Comparison of ENCODE assay signal across 8 cellular contexts in the genomic region with DNA sequence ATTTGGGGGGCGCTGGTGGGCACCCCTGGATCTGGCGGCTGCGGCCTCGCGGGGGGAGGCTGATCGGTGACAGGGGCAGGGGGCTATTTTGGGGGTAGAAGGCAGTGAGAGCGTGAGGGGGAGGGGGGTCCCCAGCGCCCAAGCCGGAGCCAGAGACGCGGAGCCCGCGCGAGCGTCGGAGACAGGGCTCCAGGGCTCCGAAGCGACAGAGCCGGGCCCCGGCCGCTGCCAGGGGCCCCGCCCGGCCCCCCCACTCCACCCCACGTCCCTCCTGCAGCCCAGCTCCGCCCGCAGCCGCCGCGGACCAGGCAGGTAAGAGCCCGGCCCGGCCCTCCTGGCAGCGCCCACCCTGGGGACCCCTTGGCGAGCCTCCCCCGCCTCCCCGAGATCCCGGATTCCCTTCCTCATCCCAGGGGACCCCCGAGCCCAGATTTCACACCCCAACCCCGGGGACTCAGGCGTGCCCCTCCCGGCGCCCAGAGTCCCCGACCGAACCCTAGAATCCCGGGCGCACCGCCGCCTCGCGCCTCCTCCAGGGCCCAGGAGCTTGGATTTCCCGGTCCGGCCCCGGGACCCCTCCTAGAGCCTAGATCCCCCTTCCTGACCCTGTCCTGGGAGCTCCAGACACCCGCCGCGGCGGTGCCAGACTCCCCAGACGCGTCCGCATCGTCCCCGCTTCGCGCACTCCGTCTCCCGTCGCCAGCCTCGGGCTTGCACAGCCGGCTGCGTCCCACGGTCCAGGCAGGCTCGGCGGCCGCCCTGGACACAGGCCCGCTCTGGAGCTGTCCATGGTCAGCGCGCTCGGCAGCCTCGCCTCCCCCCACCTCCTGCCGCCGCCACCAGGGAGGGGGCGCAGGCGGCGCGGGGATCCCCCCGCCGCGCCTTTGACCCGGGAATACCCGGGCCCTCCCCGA. TPM values are rescaled to one million over a fixed set of nuclear protein-coding genes. Genes with fewer than 3 reads are reported as not detected.
A peak's percentile ranks its signal among the peaks of the same experiment; 100 is the strongest.
DNase-seq lines count a peak whose midpoint lies in the region; TF ChIP-seq lines count a peak whose summit lies in the region.

A gene (plus strand): TSS at position 134 of the 914 bp plus-strand sequence. CDS start 8,330 bp downstream, outside the sequence.

- no peaks in the 10 kb centered on the region for H3K27me3 ChIP-seq in right atrium auricular region

- H3K36me3 ChIP-seq in right atrium auricular region: no peaks in the 10 kb centered on the region

- H3K4me1 ChIP-seq in right atrium auricular region: peaks cover 0 to 35% of the 10 kb centered on the region in 2 donors

- TF ChIP-seq CTCF in right atrium auricular region (IDR thresholded peaks at IDR 0.05): no peak

- intact Hi-C loops in posterior cingulate gyrus (cut with DNase I): no loop called here

- DNase-seq in ELR (ENCODE audit: low read depth): peak; percentile 67
- DNase-seq in NCI-H226: peak; percentile 55
- peak in 39 of 58 donors; percentile 3 to 54 (median 31) for DNase-seq in anterior cingulate cortex (lab: John Stamatoyannopoulos, UW)
- DNase-seq in right atrium auricular region (ENCODE audit: low spot score): peak; percentile 71
- peak; percentile 34 to 93 (median 56) for DNase-seq in posterior cingulate gyrus
- no peak for DNase-seq in foreskin melanocyte
- DNase-seq in GM19240 (ENCODE audit: insufficient read length, low spot score): no peak
- DNase-seq in NCI-H2029 (lab: John Stamatoyannopoulos, UW): no peak

- no peaks in the 10 kb centered on the region for H3K9me3 ChIP-seq in right atrium auricular region

- H3K4me3 ChIP-seq in right atrium auricular region: peak within 1 kb of the TSS; percentile 46 to 70

- H3K27ac ChIP-seq in right atrium auricular region: peak within 1 kb of the TSS; percentile 95 to 97

RNA-seq across cellular contexts. Expression of the gene that starts here (rescaled TPM):
- total RNA-seq in right atrium auricular region: 1 to 10 TPM; 5.0 to 6.8 TPM

Comparison
In these comparisons a context has a peak if more than half of its experiments do, and no peak if none do; other contexts are left out.
1. DNase-seq: peak in ELR (single experiment), NCI-H226 (single experiment), anterior cingulate cortex (39 of 58), right atrium auricular region (single experiment) and posterior cingulate gyrus (10 of 10); none in foreskin melanocyte (single experiment), GM19240 (single experiment) and NCI-H2029 (single experiment).